Comparison of ENCODE assay signal across 8 cellular contexts in the genomic region with DNA sequence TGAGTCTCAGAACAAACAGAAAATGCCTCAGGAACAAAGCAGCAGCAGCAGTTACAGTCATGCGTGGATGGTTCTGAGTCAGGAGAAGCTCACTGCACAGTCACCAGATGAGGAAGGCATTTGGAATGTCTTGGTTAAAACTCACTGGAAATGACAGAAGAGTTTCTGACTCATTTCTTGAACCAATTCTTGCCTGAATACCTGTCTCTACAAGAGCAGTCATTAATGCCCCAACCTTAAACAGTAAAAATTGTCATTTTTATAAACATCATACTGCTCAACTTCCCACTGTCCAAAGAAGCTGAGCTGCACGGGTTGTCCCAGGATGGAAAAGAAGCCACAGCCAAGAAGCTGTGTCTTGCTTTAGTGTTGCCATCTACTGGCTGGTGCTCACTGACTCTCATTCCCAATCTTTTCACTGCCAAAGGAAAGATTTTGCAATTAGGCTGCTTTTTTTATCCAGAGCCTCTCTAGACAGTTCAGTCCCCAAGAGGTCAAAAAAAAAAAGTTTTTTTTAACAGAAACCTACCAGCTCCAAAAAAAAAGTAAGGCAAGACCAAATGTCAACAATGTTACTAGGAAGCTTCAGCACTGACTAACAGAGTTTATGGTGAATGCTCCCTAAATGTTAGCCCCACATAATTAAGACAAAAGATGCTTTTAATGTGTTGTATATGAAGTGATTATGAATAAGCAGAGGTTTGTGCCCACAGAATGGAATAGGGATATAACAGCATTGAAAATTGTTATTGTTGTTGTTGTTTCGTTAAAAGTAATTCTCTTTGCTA. TPM values are rescaled to one million over a fixed set of nuclear protein-coding genes. Genes with fewer than 3 reads are reported as not detected.
A peak's percentile ranks its signal among the peaks of the same experiment; 100 is the strongest.
DNase-seq lines count a peak whose midpoint lies in the region; FAIRE-seq and TF ChIP-seq lines count a peak whose summit lies in the region.

No MANE protein-coding gene starts in this region.

- H4K20me1 ChIP-seq in OCI-LY3 (ENCODE audit: insufficient read depth, low read length) (no peaks in the 10 kb centered on the region), endothelial cell of umbilical vein (replicated peaks; ENCODE audit: control insufficient read depth, extremely low read depth, insufficient read depth, low read length) (no peaks in the 10 kb centered on the region)

- H3K27ac ChIP-seq in OCI-LY3 (ENCODE audit: low read length): no peak overlapping the region
- H3K27ac ChIP-seq in endothelial cell of umbilical vein (ENCODE audit: insufficient read depth, low read depth, low read length): peak overlapping the region; percentile 85
- H3K27ac ChIP-seq in muscle layer of duodenum (ENCODE audit: low read length): peak overlapping the region; percentile 47

- peaks cover 2% of the 10 kb centered on the region for H3K4me1 Mint-ChIP-seq in mesothelial cell of epicardium

- BruUV-seq in endothelial cell of umbilical vein (replicated peaks; lab: Mats Ljungman, UMichigan): no TSS peak

- POLR2A ChIA-PET in endothelial cell of umbilical vein (lab: Charles Lee): no interaction called here

- CTCF ChIA-PET in endothelial cell of umbilical vein (lab: Charles Lee): interaction anchor here (0.7 to 5.5 kb wide), 19 partner anchors 9 to 345 kb away, joined by 3 to 56 read pairs (median 5); a partner anchor contains a TSS

- peak; percentile 98 for FAIRE-seq in H54 (lab: Jason Lieb, UNC)
- peak; percentile 95 for FAIRE-seq in endothelial cell of umbilical vein (lab: Jason Lieb, UNC)

- H3K9ac ChIP-seq in OCI-LY3 (ENCODE audit: low read length) (no peak overlapping the region), endothelial cell of umbilical vein (replicated peaks; ENCODE audit: extremely low read depth, insufficient read depth, low read length) (peak overlapping the region; percentile 54)

- H3K4me3 Mint-ChIP-seq in mesothelial cell of epicardium: no peak overlapping the region

- no peaks in the 10 kb centered on the region for H3K9me1 ChIP-seq in endothelial cell of umbilical vein (replicated peaks; ENCODE audit: control insufficient read depth, extremely low read depth, insufficient read depth, low read length)

- no peak overlapping the region for H3K4me2 ChIP-seq in OCI-LY3 (ENCODE audit: low read length)
- peak overlapping the region; percentile 80 for H3K4me2 ChIP-seq in endothelial cell of umbilical vein (ENCODE audit: insufficient read depth, low read length)

- TF ChIP-seq POLR2A in H54 (IDR thresholded peaks at IDR 0.05; ENCODE audit: low read depth, low read length) (no peak), endothelial cell of umbilical vein (IDR thresholded peaks at IDR 0.05; ENCODE audit: low read depth, low read length) (no peak)

- H3K9me3 ChIP-seq in OCI-LY3 (ENCODE audit: insufficient read depth, low read length) (no peaks in the 10 kb centered on the region), endothelial cell of umbilical vein (replicated peaks; ENCODE audit: control insufficient read depth, insufficient read depth, low read length) (no peaks in the 10 kb centered on the region), muscle layer of duodenum (ENCODE audit: control insufficient read depth in 1 of 2, low read length in 2 of 2) (no peaks in the 10 kb centered on the region)

- H3K27me3 ChIP-seq in OCI-LY3 (ENCODE audit: low read depth, low read length): no peaks in the 10 kb centered on the region
- no peaks in the 10 kb centered on the region for H3K27me3 ChIP-seq in endothelial cell of umbilical vein (ENCODE audit: control insufficient read depth in 2 of 2, insufficient read depth in 2 of 2, low read length in 2 of 2)
- H3K27me3 ChIP-seq in muscle layer of duodenum (ENCODE audit: low read depth, low read length): no peaks in the 10 kb centered on the region

- H2AFZ ChIP-seq in OCI-LY3 (ENCODE audit: low read depth, low read length) (no peak overlapping the region), endothelial cell of umbilical vein (ENCODE audit: low read depth, low read length) (no peak overlapping the region)

- DNase-seq in AG08396 (ENCODE audit: low spot score): peak; percentile 78
- DNase-seq in H54 (ENCODE audit: insufficient read length, low spot score): peak; percentile 50
- peak; percentile 87 for DNase-seq in endothelial cell of umbilical vein (ENCODE audit: low read depth, low spot score)
- no peak for DNase-seq in activated CD4-positive, CD25-positive, alpha-beta regulatory T cell (lab: John Stamatoyannopoulos, UW)
- no peak for DNase-seq in mesothelial cell of epicardium (ENCODE audit: low spot score in 2 of 2, unreplicated experiment in 2 of 2)
- DNase-seq in activated CD4-positive, alpha-beta T cell treated with anti-CD3 and anti-CD28 coated beads for 4 hours: no peak

- H3K36me3 Mint-ChIP-seq in mesothelial cell of epicardium: no peaks in the 10 kb centered on the region

- no peaks in the 10 kb centered on the region for H3K79me2 ChIP-seq in OCI-LY3 (ENCODE audit: low read length)
- H3K79me2 ChIP-seq in endothelial cell of umbilical vein (ENCODE audit: control insufficient read depth, insufficient read depth, low read length): no peaks in the 10 kb centered on the region

- no peaks in the 10 kb centered on the region for H3K9me3 Mint-ChIP-seq in mesothelial cell of epicardium

- peaks cover 4% of the 10 kb centered on the region for H3K4me1 ChIP-seq in OCI-LY3 (ENCODE audit: low read length)
- peaks cover 53% of the 10 kb centered on the region for H3K4me1 ChIP-seq in endothelial cell of umbilical vein (ENCODE audit: control insufficient read depth, extremely low read depth, insufficient read depth, low read length)
- no peaks in the 10 kb centered on the region for H3K4me1 ChIP-seq in muscle layer of duodenum (ENCODE audit: control insufficient read depth in 1 of 2, insufficient read depth in 2 of 2, low read length in 2 of 2)

- H3K4me3 ChIP-seq in OCI-LY3 (ENCODE audit: low read length) (no peak overlapping the region), endothelial cell of umbilical vein (replicated peaks in 1 of 3; ENCODE audit: insufficient read depth in 1 of 3, low read depth in 1 of 3, low read length in 3 of 3) (peak overlapping the region in 1 of 3 experiments; percentile 30), muscle layer of duodenum (ENCODE audit: low read depth in 1 of 2, low read length in 2 of 2) (peak overlapping the region in 1 of 2 donors; percentile 19)

- intact Hi-C loops in endothelial cell of umbilical vein (cut with micrococcal nuclease): loop anchor here (1.0 to 5.0 kb wide), 5 partner anchors 41 to 337 kb away; a partner anchor contains a TSS

- dilution Hi-C loops in endothelial cell of umbilical vein (cut with MboI; ENCODE audit: extremely low pct_ligation_motif_present, low sequenced_read_pairs): no loop called here

- H3K27ac Mint-ChIP-seq in mesothelial cell of epicardium: no peak overlapping the region

- TF ChIP-seq CTCF in OCI-LY3 (IDR thresholded peaks at IDR 0.05; ENCODE audit: low read depth, low read length): peak; percentile 67
- TF ChIP-seq CTCF in endothelial cell of umbilical vein (IDR thresholded peaks at IDR 0.05; ENCODE audit: extremely low read depth in 1 of 2, insufficient read depth in 1 of 2, low read depth in 1 of 2, low read length in 2 of 2): peak; percentile 24 to 57
- no peak for TF ChIP-seq CTCF in mesothelial cell of epicardium (IDR thresholded peaks at IDR 0.05; ENCODE audit: unreplicated experiment)

- no peaks in the 10 kb centered on the region for H3K36me3 ChIP-seq in OCI-LY3 (replicated peaks; ENCODE audit: low read depth, low read length)
- no peaks in the 10 kb centered on the region for H3K36me3 ChIP-seq in endothelial cell of umbilical vein (ENCODE audit: control insufficient read depth in 2 of 2, extremely low read depth in 1 of 2, insufficient read depth in 2 of 2, low read length in 2 of 2)
- H3K36me3 ChIP-seq in muscle layer of duodenum (ENCODE audit: control insufficient read depth in 1 of 2, insufficient read depth in 2 of 2, low read length in 2 of 2): peaks cover 0 to 4% of the 10 kb centered on the region in 2 donors

- H3K27me3 Mint-ChIP-seq in mesothelial cell of epicardium (ENCODE audit: low read depth): no peaks in the 10 kb centered on the region

TF ChIP-seq in endothelial cell of umbilical vein, 7 proteins besides CTCF, POLR2A, EP300 and RAD21:
- TF ChIP-seq JUN (IDR thresholded peaks at IDR 0.05; ENCODE audit: borderline replicate concordance, insufficient read depth, insufficient read length, low read depth): peak; percentile 93
- TF ChIP-seq POLR2AphosphoS5 (IDR thresholded peaks at IDR 0.05; ENCODE audit: insufficient read depth, low read depth, low read length): peak; percentile 50
- TF ChIP-seq EZH2 (IDR thresholded peaks at IDR 0.05; ENCODE audit: borderline replicate concordance, low read depth, low read length, severe bottlenecking): no peak
- no peak for TF ChIP-seq GATA2 (IDR thresholded peaks at IDR 0.05; ENCODE audit: insufficient read depth, insufficient read length, low read depth, low read length)
- TF ChIP-seq, protein P1, sequence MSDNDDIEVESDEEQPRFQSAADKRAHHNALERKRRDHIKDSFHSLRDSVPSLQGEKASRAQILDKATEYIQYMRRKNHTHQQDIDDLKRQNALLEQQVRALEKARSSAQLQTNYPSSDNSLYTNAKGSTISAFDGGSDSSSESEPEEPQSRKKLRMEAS (IDR thresholded peaks at IDR 0.05; ENCODE audit: insufficient read depth, insufficient read length): no peak
- TF ChIP-seq MYC (IDR thresholded peaks at IDR 0.05; ENCODE audit: low read depth, low read length): no peak
- peak; percentile 100 for TF ChIP-seq FOS (IDR thresholded peaks at IDR 0.05; ENCODE audit: borderline replicate concordance, insufficient read depth, low read length)

RNA-seq across cellular contexts. Expression of a gene that starts 40.4 kb away (rescaled TPM):
- total RNA-seq in endothelial cell of umbilical vein (3.2 and 3.8 TPM in 2 replicates), mesothelial cell of epicardium (6.5 to 8.0 TPM (median 7.2 TPM) in 3 replicates)
- 1.4 and 1.6 TPM in 2 replicates for polyA plus RNA-seq in endothelial cell of umbilical vein
- polyA plus RNA-seq in endothelial cell of umbilical vein (2011; cell fraction: cytosol; rRNA removed): 1.7 and 1.9 TPM in 2 replicates
- 2.6 and 3.1 TPM in 2 replicates for polyA plus RNA-seq in endothelial cell of umbilical vein (2011; cell fraction: nucleus; rRNA removed)
- polyA plus RNA-seq in endothelial cell of umbilical vein (2012): 2.1 and 2.2 TPM in 2 replicates
- 4.1 and 5.4 TPM in 2 replicates for polyA minus RNA-seq in endothelial cell of umbilical vein
- polyA minus RNA-seq in endothelial cell of umbilical vein (2011; cell fraction: cytosol; rRNA and poly(A)+ RNA removed): 9.0 TPM
- 6.2 and 7.7 TPM in 2 replicates for polyA minus RNA-seq in endothelial cell of umbilical vein (2011; cell fraction: nucleus; rRNA and poly(A)+ RNA removed)

Comparison
In these comparisons a context has a peak if more than half of its experiments do, and no peak if none do; other contexts are left out.
1. DNase-seq: peak in AG08396 (single experiment), H54 (single experiment) and endothelial cell of umbilical vein (single experiment); none in activated CD4-positive, CD25-positive, alpha-beta regulatory T cell (0 of 4), mesothelial cell of epicardium (0 of 2) and activated CD4-positive, alpha-beta T cell treated with anti-CD3 and anti-CD28 coated beads for 4 hours (0 of 2).